ENCODE assay signal across 13 cellular contexts in the genomic region with DNA sequence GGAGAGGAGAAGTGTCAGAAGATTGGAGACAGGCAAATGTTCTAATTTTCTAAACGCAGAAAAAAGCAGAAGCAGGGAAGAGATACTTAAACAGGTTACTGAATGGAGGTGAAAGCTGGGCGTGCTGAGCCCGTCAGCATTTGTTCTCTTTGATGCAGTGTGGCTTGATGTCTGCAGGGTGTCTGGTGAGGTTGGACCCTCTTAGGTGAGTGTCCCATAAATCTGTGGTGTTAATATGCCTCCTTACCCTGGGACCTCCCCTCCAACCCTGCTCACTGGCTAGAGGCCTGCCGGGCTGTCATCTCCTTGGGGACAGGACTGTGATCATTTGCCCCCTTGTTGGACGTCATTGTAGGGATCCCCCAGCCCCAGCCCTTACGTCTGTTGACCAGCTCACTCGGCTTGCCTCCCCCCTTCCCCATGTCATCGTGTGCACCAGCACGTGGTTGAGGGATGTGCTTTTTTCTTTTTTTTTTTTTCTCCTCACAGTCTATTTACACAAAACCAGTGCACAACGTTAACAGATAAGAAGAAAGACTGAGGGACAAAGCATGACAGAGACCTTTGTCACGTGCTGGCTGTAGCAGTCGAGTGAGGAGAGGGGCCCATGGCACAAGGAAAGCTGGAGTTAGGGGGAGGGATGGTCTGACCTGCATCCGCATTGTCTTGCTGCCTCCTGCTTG. TPM values are rescaled to one million over a fixed set of nuclear protein-coding genes. Genes with fewer than 3 reads are reported as not detected.
DNase-seq lines count a peak whose midpoint lies in the region; ATAC-seq and TF ChIP-seq lines count a peak whose summit lies in the region.
"Had no signal": no experiment of that assay in that cellular context is flagged by ENCODE, and none has a peak within 500 bp of the region (broad histone marks: within the 10 kb centered on the region; RNA-seq: fewer than 3 reads in every experiment).

No MANE protein-coding gene starts in this region.

- no peak for TF ChIP-seq CTCF in GM12865 (IDR thresholded peaks at IDR 0.05; ENCODE audit: insufficient read depth, low read depth, low read length, missing control alignments)

- no peaks in the 10 kb centered on the region for H3K27me3 ChIP-seq in CD4-positive, CD25-positive, alpha-beta regulatory T cell (ENCODE audit: control insufficient read depth, insufficient read depth, low read length)
- H3K27me3 ChIP-seq in naive thymus-derived CD4-positive, alpha-beta T cell (ENCODE audit: control insufficient read depth in 2 of 2, insufficient read depth in 2 of 2, low read length in 2 of 2): no peaks in the 10 kb centered on the region

- CTCF ChIA-PET in naive thymus-derived CD4-positive, alpha-beta T cell (lab: Charles Lee): interaction anchor here (0.7 to 1.4 kb wide), 4 partner anchors 24 to 225 kb away, joined by 3 to 6 read pairs (median 4); no protein-coding TSS in a partner anchor

- peaks cover 48 to 99% (median 94%) of the 10 kb centered on the region in 4 donors for H3K4me1 Mint-ChIP-seq in CD4-positive, CD25-positive, alpha-beta regulatory T cell
- H3K4me1 Mint-ChIP-seq in activated T-helper 1 cell treated with anti-CD3 and anti-CD28 coated beads, Interleukin-12 subunit alpha, Interleukin-12 subunit beta, Interleukin-2, Interleukin-4 antibody, amounts not matched to agents 30 ng/mL and 10 ng/mL and 1 ng/mL, durations not matched to agents 14 hours and 24 hours and 36 hours (ENCODE audit: low read depth): peaks cover 94% of the 10 kb centered on the region
- peaks cover 76 to 100% (median 98%) of the 10 kb centered on the region in 7 donors for H3K4me1 Mint-ChIP-seq in naive thymus-derived CD4-positive, alpha-beta T cell

- H3K27ac Mint-ChIP-seq in CD4-positive, CD25-positive, alpha-beta regulatory T cell: peak overlapping the region; percentile 93 to 96 (median 95)
- peak overlapping the region; percentile 92 for H3K27ac Mint-ChIP-seq in activated T-helper 1 cell treated with anti-CD3 and anti-CD28 coated beads, Interleukin-12 subunit alpha, Interleukin-12 subunit beta, Interleukin-2, Interleukin-4 antibody, amounts not matched to agents 30 ng/mL and 10 ng/mL and 1 ng/mL, durations not matched to agents 14 hours and 24 hours and 36 hours
- peak overlapping the region; percentile 92 to 100 (median 99) for H3K27ac Mint-ChIP-seq in naive thymus-derived CD4-positive, alpha-beta T cell

- intact Hi-C loops in activated T-helper 1 cell treated with anti-CD3 and anti-CD28 coated beads, Interleukin-12 subunit alpha, Interleukin-12 subunit beta, Interleukin-2, Interleukin-4 antibody, amounts not matched to agents 30 ng/mL and 10 ng/mL and 1 ng/mL, durations not matched to agents 14 hours and 24 hours and 36 hours (cut with micrococcal nuclease): no loop called here
- intact Hi-C loops in naive thymus-derived CD4-positive, alpha-beta T cell (cut with micrococcal nuclease): loop anchor here in 1 of 2 donors (1.0 kb wide), 1 partner anchor 8 kb away; no protein-coding TSS in a partner anchor

- H3K4me3 Mint-ChIP-seq in CD4-positive, CD25-positive, alpha-beta regulatory T cell: peak overlapping the region; percentile 78 to 95 (median 86)
- H3K4me3 Mint-ChIP-seq in activated T-helper 1 cell treated with anti-CD3 and anti-CD28 coated beads, Interleukin-12 subunit alpha, Interleukin-12 subunit beta, Interleukin-2, Interleukin-4 antibody, amounts not matched to agents 30 ng/mL and 10 ng/mL and 1 ng/mL, durations not matched to agents 14 hours and 24 hours and 36 hours: peak overlapping the region; percentile 66
- H3K4me3 Mint-ChIP-seq in naive thymus-derived CD4-positive, alpha-beta T cell: peak overlapping the region; percentile 60 to 89 (median 82)

- no peak for ATAC-seq in CD4-positive, CD25-positive, alpha-beta regulatory T cell (ENCODE audit: low read depth in 2 of 2)
- ATAC-seq in naive thymus-derived CD4-positive, alpha-beta T cell: no peak
- ATAC-seq in SK-N-SH treated with all-trans-retinoic acid at 6 μM for 48 hours: no peak

- H3K4me1 ChIP-seq in CD4-positive, CD25-positive, alpha-beta regulatory T cell (ENCODE audit: control insufficient read depth, insufficient read depth, low read length, poor library complexity, severe bottlenecking): peaks cover 95% of the 10 kb centered on the region
- peaks cover 91 to 95% of the 10 kb centered on the region in 2 donors for H3K4me1 ChIP-seq in naive thymus-derived CD4-positive, alpha-beta T cell (ENCODE audit: control insufficient read depth in 2 of 2, insufficient read depth in 2 of 2, low read length in 2 of 2)
- H3K4me1 ChIP-seq: prostate gland had no signal

- no peaks in the 10 kb centered on the region for H3K27me3 Mint-ChIP-seq in CD4-positive, CD25-positive, alpha-beta regulatory T cell
- no peaks in the 10 kb centered on the region for H3K27me3 Mint-ChIP-seq in activated T-helper 1 cell treated with anti-CD3 and anti-CD28 coated beads, Interleukin-12 subunit alpha, Interleukin-12 subunit beta, Interleukin-2, Interleukin-4 antibody, amounts not matched to agents 30 ng/mL and 10 ng/mL and 1 ng/mL, durations not matched to agents 14 hours and 24 hours and 36 hours (ENCODE audit: insufficient read depth)
- H3K27me3 Mint-ChIP-seq in naive thymus-derived CD4-positive, alpha-beta T cell: no peaks in the 10 kb centered on the region

- no peaks in the 10 kb centered on the region for H3K9me3 Mint-ChIP-seq in CD4-positive, CD25-positive, alpha-beta regulatory T cell
- no peaks in the 10 kb centered on the region for H3K9me3 Mint-ChIP-seq in activated T-helper 1 cell treated with anti-CD3 and anti-CD28 coated beads, Interleukin-12 subunit alpha, Interleukin-12 subunit beta, Interleukin-2, Interleukin-4 antibody, amounts not matched to agents 30 ng/mL and 10 ng/mL and 1 ng/mL, durations not matched to agents 14 hours and 24 hours and 36 hours
- peaks cover 0 to 5% (median 0%) of the 10 kb centered on the region in 11 donors for H3K9me3 Mint-ChIP-seq in naive thymus-derived CD4-positive, alpha-beta T cell

- H3K9me3 ChIP-seq in CD4-positive, CD25-positive, alpha-beta regulatory T cell (ENCODE audit: control insufficient read depth in 2 of 2, low read length in 2 of 2): no peaks in the 10 kb centered on the region
- H3K9me3 ChIP-seq in naive thymus-derived CD4-positive, alpha-beta T cell (ENCODE audit: control insufficient read depth in 2 of 3, low read length in 3 of 3): no peaks in the 10 kb centered on the region
- H3K9me3 ChIP-seq: prostate gland had no signal

- peaks cover 9% of the 10 kb centered on the region for H3K36me3 ChIP-seq in CD4-positive, CD25-positive, alpha-beta regulatory T cell (ENCODE audit: control insufficient read depth, insufficient read depth, low read length)
- no peaks in the 10 kb centered on the region for H3K36me3 ChIP-seq in naive thymus-derived CD4-positive, alpha-beta T cell (ENCODE audit: control insufficient read depth in 2 of 3, insufficient read depth in 3 of 3, low read length in 3 of 3)
- H3K36me3 ChIP-seq: prostate gland had no signal

- peak in 1 of 3 donors; percentile 48 for DNase-seq in CD4-positive, CD25-positive, alpha-beta regulatory T cell
- no peak for DNase-seq in GM12865 (ENCODE audit: low read depth)
- DNase-seq in activated T-helper 1 cell treated with anti-CD3 and anti-CD28 coated beads, Interleukin-12 subunit alpha, Interleukin-12 subunit beta, Interleukin-2, Interleukin-4 antibody, amounts not matched to agents 30 ng/mL and 10 ng/mL and 1 ng/mL, durations not matched to agents 14 hours and 24 hours and 36 hours (ENCODE audit: low spot score): no peak
- peak in 1 of 9 donors; percentile 36 for DNase-seq in naive thymus-derived CD4-positive, alpha-beta T cell
- no peak for DNase-seq in cortex of kidney (lab: John Stamatoyannopoulos, UW)
- no peak for DNase-seq in hypothalamus (lab: John Stamatoyannopoulos, UW)
- DNase-seq: Calu3; GOT3; NCI-H2029; stimulated activated CD4-positive, alpha-beta T cell treated with anti-CD3 and anti-CD28 coated beads, Interleukin-1b, Interleukin-23, amount 100 ng/mL, for 48 hours had no signal

- POLR2A ChIA-PET in naive thymus-derived CD4-positive, alpha-beta T cell (lab: Charles Lee): interaction anchor here (0.8 to 4.6 kb wide), 7 partner anchors 10 to 55 kb away, joined by 3 to 51 read pairs (median 4); no protein-coding TSS in a partner anchor

- H3K36me3 Mint-ChIP-seq in CD4-positive, CD25-positive, alpha-beta regulatory T cell: peaks cover 25% of the 10 kb centered on the region
- peaks cover 43% of the 10 kb centered on the region for H3K36me3 Mint-ChIP-seq in activated T-helper 1 cell treated with anti-CD3 and anti-CD28 coated beads, Interleukin-12 subunit alpha, Interleukin-12 subunit beta, Interleukin-2, Interleukin-4 antibody, amounts not matched to agents 30 ng/mL and 10 ng/mL and 1 ng/mL, durations not matched to agents 14 hours and 24 hours and 36 hours (ENCODE audit: low read depth)
- peaks cover 4 to 34% (median 27%) of the 10 kb centered on the region in 5 donors for H3K36me3 Mint-ChIP-seq in naive thymus-derived CD4-positive, alpha-beta T cell

- peak overlapping the region; percentile 65 for H3K4me3 ChIP-seq in CD4-positive, CD25-positive, alpha-beta regulatory T cell (ENCODE audit: low read depth, low read length)
- peak overlapping the region; percentile 17 for H3K4me3 ChIP-seq in GM12865 (ENCODE audit: low read depth, low read length)
- H3K4me3 ChIP-seq in naive thymus-derived CD4-positive, alpha-beta T cell (ENCODE audit: low read length): peak overlapping the region; percentile 6
- H3K4me3 ChIP-seq: prostate gland had no signal

- H3K27ac ChIP-seq in CD4-positive, CD25-positive, alpha-beta regulatory T cell (ENCODE audit: insufficient read depth, low read length, poor library complexity, severe bottlenecking): peak overlapping the region; percentile 92
- peak overlapping the region; percentile 74 for H3K27ac ChIP-seq in naive thymus-derived CD4-positive, alpha-beta T cell (ENCODE audit: low read depth, low read length)
- H3K27ac ChIP-seq: epithelial cell of prostate, prostate gland had no signal

RNA-seq across cellular contexts. Expression of a gene that starts 56.4 kb away (rescaled TPM):
- 167 TPM for total RNA-seq in CD4-positive, CD25-positive, alpha-beta regulatory T cell
- polyA plus RNA-seq in CD4-positive, CD25-positive, alpha-beta regulatory T cell: 10 to 100 TPM; 44.8 to 62.3 (median 58.6) TPM
- 79.9 and 86.8 TPM in 2 replicates for total RNA-seq in activated T-helper 1 cell treated with anti-CD3 and anti-CD28 coated beads, Interleukin-12 subunit alpha, Interleukin-12 subunit beta, Interleukin-2, Interleukin-4 antibody, amounts not matched to agents 30 ng/mL and 10 ng/mL and 1 ng/mL, durations not matched to agents 14 hours and 24 hours and 36 hours
- total RNA-seq in naive thymus-derived CD4-positive, alpha-beta T cell: 100 to 1,000 TPM in 4 of 5 experiments, 10 to 100 TPM in 1; 75.3 to 134 (median 109) TPM
- 10 to 100 TPM; 30.8 to 73.0 TPM for polyA plus RNA-seq in naive thymus-derived CD4-positive, alpha-beta T cell

Comparison
In these comparisons a context has a peak if more than half of its experiments do, and no peak if none do; other contexts are left out.
1. H3K4me3 ChIP-seq: peak in every context shown above with its lines; median percentile 65 in CD4-positive, CD25-positive, alpha-beta regulatory T cell; 17 in GM12865; 6 in naive thymus-derived CD4-positive, alpha-beta T cell.